ENCODE assay signal across 11 cellular contexts in the genomic region with DNA sequence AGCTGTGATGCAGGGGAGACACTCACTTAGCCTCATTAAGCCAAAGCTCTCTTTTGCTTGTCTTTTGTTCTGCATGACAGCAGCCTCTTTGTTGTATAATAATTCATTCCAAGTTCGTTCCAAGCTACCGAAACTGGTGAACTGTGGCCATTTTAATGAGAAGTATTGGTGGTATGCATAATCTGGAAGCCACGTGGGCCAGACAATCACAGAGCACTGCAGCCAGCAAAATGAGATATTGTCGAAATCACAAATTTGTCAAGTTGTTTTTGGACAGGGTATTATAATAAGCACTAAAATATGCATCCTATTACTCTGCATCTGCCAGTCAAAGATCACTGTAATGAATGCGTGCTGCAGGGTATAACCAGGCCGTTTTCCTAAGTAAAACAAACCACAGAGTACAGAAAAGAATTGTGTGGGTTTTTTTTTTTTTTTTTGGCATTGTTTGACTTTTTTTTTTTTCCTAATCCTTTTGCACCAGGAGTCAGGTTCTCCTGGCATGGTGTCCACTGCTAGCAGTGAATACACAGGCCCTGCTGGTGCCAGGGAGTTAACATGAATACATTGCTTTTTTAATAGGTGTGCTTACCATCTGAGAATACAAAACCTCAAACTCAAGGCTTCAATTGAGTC.
A peak's percentile ranks its signal among the peaks of the same experiment; 100 is the strongest.
DNase-seq lines count a peak whose midpoint lies in the region; ATAC-seq and TF ChIP-seq lines count a peak whose summit lies in the region.
"Had no signal": no experiment of that assay in that cellular context is flagged by ENCODE, and none has a peak within 500 bp of the region (broad histone marks: within the 10 kb centered on the region; RNA-seq: fewer than 3 reads in every experiment).

No MANE protein-coding gene starts in this region.

- ATAC-seq in GM18867 (IDR thresholded peaks at IDR 0.05; ENCODE audit: unreplicated experiment): no peak

- TF ChIP-seq CTCF in AG09319 (IDR thresholded peaks at IDR 0.05; ENCODE audit: low read depth, low read length): no peak

- peak; percentile 93 for DNase-seq in AG09319 (ENCODE audit: extremely low read depth, low read depth)
- DNase-seq in NCI-H1105 (lab: John Stamatoyannopoulos, UW): peak; percentile 79
- DNase-seq in cerebellar cortex (ENCODE audit: low spot score): peak; percentile 5
- DNase-seq in medulla oblongata (ENCODE audit: extremely low spot score): peak; percentile 93
- DNase-seq in NCI-H82 (lab: John Stamatoyannopoulos, UW): no peak
- DNase-seq in OCI-M2 (lab: John Stamatoyannopoulos, UW; ENCODE audit: unreplicated experiment): no peak
- no peak for DNase-seq in HPDE6-E6E7 (ENCODE audit: extremely low spot score)
- DNase-seq: activated T-cell treated with anti-CD3 and anti-CD28 coated beads, Interleukin-2, amount 50 U/mL, for 24 hours; DMS153; NCI-H146 had no signal

Comparison
In these comparisons a context has a peak if more than half of its experiments do, and no peak if none do; other contexts are left out.
1. DNase-seq: peak in AG09319 (single experiment), NCI-H1105 (single experiment), cerebellar cortex (single experiment) and medulla oblongata (single experiment); none in NCI-H82 (single experiment), OCI-M2 (single experiment) and HPDE6-E6E7 (single experiment).